Comparison of ENCODE assay signal across 18 cellular contexts in genomic region chr6:95143408-95144180, GRCh38.
"Had no signal": no experiment of that assay in that cellular context is flagged by ENCODE, and none has a peak within 500 bp of the region (broad histone marks: within the 10 kb centered on the region; RNA-seq: fewer than 3 reads in every experiment).

No MANE protein-coding gene starts in this region.

- ATAC-seq: activated CD8-positive, alpha-beta T cell treated with anti-CD3 and anti-CD28 coated beads, Interleukin-2, amount 10 ng/mL, durations not matched to agents 7 days and 5 days; activated naive CD8-positive, alpha-beta T cell treated with anti-CD3 and anti-CD28 coated beads, Interleukin-2, amount 50 U/mL, for 24 hours; effector memory CD8-positive, alpha-beta T cell; natural killer cell treated with Interleukin-12 subunit alpha and Interleukin-12 subunit beta and Interleukin-15 and Interleukin-18, amount 100 ng/mL, for 72 hours; pancreas; sciatic nerve; stimulated activated naive B cell treated with anti-CD40 and anti-IgM and Interleukin-4, amounts not matched to agents 10 μg/mL and 1 μg/mL and 100 μg/mL, for 72 hours; upper lobe of right lung had no signal

- DNase-seq: activated CD4-positive, alpha-beta T cell treated with anti-CD3 and anti-CD28 coated beads, Interleukin-2, amount 10 ng/mL, durations not matched to agents 7 days and 5 days; activated CD4-positive, CD25-positive, alpha-beta regulatory T cell; activated CD8-positive, alpha-beta T cell treated with anti-CD3 and anti-CD28 coated beads, Interleukin-2, amount 10 ng/mL, durations not matched to agents 7 days and 5 days; activated naive CD4-positive, alpha-beta T cell treated with anti-CD3 and anti-CD28 coated beads, Interleukin-2, amount 10 ng/mL, durations not matched to agents 7 days and 5 days; activated naive CD8-positive, alpha-beta T cell treated with anti-CD3 and anti-CD28 coated beads, Interleukin-2, amount 50 U/mL, for 24 hours; activated T-cell treated with anti-CD3 and anti-CD28 coated beads, Interleukin-2, amount 50 U/mL, for 24 hours; anterior cingulate cortex; caudate nucleus; effector memory CD8-positive, alpha-beta T cell; pancreas; stimulated activated naive B cell treated with anti-CD40 and anti-IgM and Interleukin-4, amounts not matched to agents 10 μg/mL and 1 μg/mL and 100 μg/mL, for 72 hours; upper lobe of right lung had no signal

- H3K9me3 ChIP-seq: neutrophil, pancreas, thoracic aorta, upper lobe of right lung had no signal

- H3K36me3 ChIP-seq: neutrophil, pancreas, thoracic aorta, upper lobe of right lung had no signal

- H3K27me3 ChIP-seq: hepatocyte, neutrophil, pancreas, upper lobe of right lung had no signal

- H3K4me3 ChIP-seq: hepatocyte, lung, pancreas, thoracic aorta, upper lobe of right lung had no signal

- H3K27ac ChIP-seq: hepatocyte, neutrophil, pancreas, thoracic aorta, upper lobe of right lung had no signal

- H3K4me1 ChIP-seq: pancreas, upper lobe of right lung had no signal
